ENCODE assay signal across 8 cellular contexts in the genomic region with DNA sequence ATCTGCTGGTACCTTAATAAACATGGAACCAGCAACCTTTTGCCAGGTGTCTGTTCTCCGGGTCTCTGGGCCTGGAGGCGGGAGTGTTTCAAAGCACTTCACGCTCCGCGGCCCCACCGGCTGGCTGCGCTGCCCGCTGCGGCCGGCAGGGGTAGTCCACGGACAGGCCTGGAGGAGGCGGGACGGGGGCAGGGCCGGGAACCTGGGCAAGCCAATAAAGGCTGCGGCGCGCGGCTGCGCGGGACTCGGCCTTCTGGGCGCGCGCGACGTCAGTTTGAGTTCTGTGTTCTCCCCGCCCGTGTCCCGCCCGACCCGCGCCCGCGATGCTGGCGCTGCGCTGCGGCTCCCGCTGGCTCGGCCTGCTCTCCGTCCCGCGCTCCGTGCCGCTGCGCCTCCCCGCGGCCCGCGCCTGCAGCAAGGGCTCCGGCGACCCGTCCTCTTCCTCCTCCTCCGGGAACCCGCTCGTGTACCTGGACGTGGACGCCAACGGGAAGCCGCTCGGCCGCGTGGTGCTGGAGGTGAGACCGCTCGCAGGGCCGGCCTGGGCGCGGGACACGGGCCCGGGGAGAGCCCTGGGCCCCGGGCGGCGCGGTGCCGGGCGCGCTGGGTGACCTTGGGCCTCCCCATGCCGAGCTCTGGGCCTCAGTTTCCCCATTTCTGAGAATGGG. TPM values are rescaled to one million over a fixed set of nuclear protein-coding genes. Genes with fewer than 3 reads are reported as not detected.
DNase-seq lines count a peak whose midpoint lies in the region; ATAC-seq and TF ChIP-seq lines count a peak whose summit lies in the region.

A gene (plus strand): TSS at position 244 of the 668 bp plus-strand sequence. CDS start 80 bp downstream, at position 324.

- H3K9me3 Mint-ChIP-seq in activated CD4-positive, alpha-beta T cell treated with anti-CD3 and anti-CD28 coated beads, Interleukin-2, amount 10 ng/mL, durations not matched to agents 24 days and 14 days: no peaks in the 10 kb centered on the region

- TF ChIP-seq CTCF in BJ (IDR thresholded peaks at IDR 0.05; ENCODE audit: insufficient read depth, low read depth, low read length) (peak; percentile 87), colonic mucosa (IDR thresholded peaks at IDR 0.05) (peak; percentile 99)

- CTCF ChIA-PET in BJ (lab: Yijun Ruan, JAX): interaction anchor here (0.9 to 3.0 kb wide), 6 partner anchors 11 to 30 kb away, joined by 3 to 8 read pairs (median 6); no protein-coding TSS in a partner anchor

- peaks cover 38% of the 10 kb centered on the region for H3K36me3 Mint-ChIP-seq in activated CD4-positive, alpha-beta T cell treated with anti-CD3 and anti-CD28 coated beads, Interleukin-2, amount 10 ng/mL, durations not matched to agents 24 days and 14 days (ENCODE audit: low read depth)

- intact Hi-C loops in activated CD4-positive, alpha-beta T cell treated with anti-CD3 and anti-CD28 coated beads, Interleukin-2, amount 10 ng/mL, durations not matched to agents 24 days and 14 days (cut with micrococcal nuclease): loop anchor here (1.0 to 10.0 kb wide), 7 partner anchors 16 to 1315 kb away; a partner anchor contains a TSS
- intact Hi-C loops in colonic mucosa (cut with DNase I): no loop called here
- intact Hi-C loops in left colon (cut with DNase I, micrococcal nuclease): no loop called here

- peaks cover 28% of the 10 kb centered on the region for H3K36me3 ChIP-seq in BJ (ENCODE audit: control insufficient read depth, insufficient read depth, low read length)
- peaks cover 15% of the 10 kb centered on the region for H3K36me3 ChIP-seq in colonic mucosa

- H3K4me1 ChIP-seq in colonic mucosa: peaks cover 12% of the 10 kb centered on the region

- no peaks in the 10 kb centered on the region for H3K27me3 ChIP-seq in BJ (ENCODE audit: control insufficient read depth, insufficient read depth, low read length)
- H3K27me3 ChIP-seq in colonic mucosa: no peaks in the 10 kb centered on the region

- DNase-seq in BJ (ENCODE audit: low read depth): peak; percentile 45
- DNase-seq in NCI-H460 (ENCODE audit: extremely low read depth, low read depth): peak; percentile 88
- peak; percentile 99 for DNase-seq in activated CD4-positive, alpha-beta T cell treated with anti-CD3 and anti-CD28 coated beads, Interleukin-2, amount 10 ng/mL, durations not matched to agents 24 days and 14 days
- DNase-seq in colonic mucosa: peak; percentile 95
- peak; percentile 93 to 97 for DNase-seq in left colon
- peak; percentile 94 to 95 for DNase-seq in stimulated activated CD4-positive, alpha-beta T cell treated with anti-CD3 and anti-CD28 coated beads, Interleukin-1b, Interleukin-23, amount 100 ng/mL, for 4 hours (ENCODE audit: low read depth in 2 of 2)

- POLR2A ChIA-PET in BJ (lab: Charles Lee): no interaction called here

- ATAC-seq in GM19043 (IDR thresholded peaks at IDR 0.05; ENCODE audit: low read depth, unreplicated experiment): peak; percentile 82
- ATAC-seq in HG03354 (IDR thresholded peaks at IDR 0.05; ENCODE audit: poor library complexity, severe bottlenecking, unreplicated experiment): peak; percentile 79
- peak; percentile 84 for ATAC-seq in left colon

- H3K9ac ChIP-seq in colonic mucosa (ENCODE audit: low read depth in 2 of 2, low read length in 2 of 2): peak within 1 kb of the TSS; percentile 75 to 92

- H3K27ac ChIP-seq in colonic mucosa: peak within 1 kb of the TSS; percentile 83

- H3K4me3 ChIP-seq in BJ (ENCODE audit: low read depth, low read length) (peak within 1 kb of the TSS; percentile 81), colonic mucosa (peak within 1 kb of the TSS; percentile 93)

- H3K4me3 Mint-ChIP-seq in activated CD4-positive, alpha-beta T cell treated with anti-CD3 and anti-CD28 coated beads, Interleukin-2, amount 10 ng/mL, durations not matched to agents 24 days and 14 days: peak within 1 kb of the TSS; percentile 93

- H3K27me3 Mint-ChIP-seq in activated CD4-positive, alpha-beta T cell treated with anti-CD3 and anti-CD28 coated beads, Interleukin-2, amount 10 ng/mL, durations not matched to agents 24 days and 14 days: no peaks in the 10 kb centered on the region

- peak within 1 kb of the TSS; percentile 94 for H3K27ac Mint-ChIP-seq in activated CD4-positive, alpha-beta T cell treated with anti-CD3 and anti-CD28 coated beads, Interleukin-2, amount 10 ng/mL, durations not matched to agents 24 days and 14 days

- no peaks in the 10 kb centered on the region for H3K9me3 ChIP-seq in colonic mucosa

- peaks cover 47% of the 10 kb centered on the region for H3K4me1 Mint-ChIP-seq in activated CD4-positive, alpha-beta T cell treated with anti-CD3 and anti-CD28 coated beads, Interleukin-2, amount 10 ng/mL, durations not matched to agents 24 days and 14 days

RNA-seq across cellular contexts. Expression of the gene that starts here (rescaled TPM):
- 43.4 and 73.9 TPM in 2 replicates for polyA plus RNA-seq in BJ (2011; rRNA removed)
- polyA minus RNA-seq in BJ (2011; rRNA and poly(A)+ RNA removed): 59.0 and 65.9 TPM in 2 replicates
- total RNA-seq in NCI-H460 (2014; rRNA removed; shearing (Covaris generic)): 84.5 and 96.5 TPM in 2 replicates
- polyA plus RNA-seq in NCI-H460 (2014; cell fraction: nucleus; rRNA removed): 234 and 261 TPM in 2 replicates
- total RNA-seq in activated CD4-positive, alpha-beta T cell treated with anti-CD3 and anti-CD28 coated beads, Interleukin-2, amount 10 ng/mL, durations not matched to agents 24 days and 14 days: 157 and 161 TPM in 2 replicates
- total RNA-seq in colonic mucosa (100 to 1,000 TPM in 1 of 2 donors, 10 to 100 TPM in 1; 99.3 to 154 TPM), left colon (100 to 1,000 TPM in 1 of 2 donors, 10 to 100 TPM in 1; 86.6 to 105 TPM)

Comparison
In these comparisons a context has a peak if more than half of its experiments do, and no peak if none do; other contexts are left out.
1. Peak in every context shown above with its lines: DNase-seq, ATAC-seq, H3K4me3 ChIP-seq and H3K27ac ChIP-seq.
2. DNase-seq: peak in every context shown above with its lines; median percentile 99 in activated CD4-positive, alpha-beta T cell treated with anti-CD3 and anti-CD28 coated beads, Interleukin-2, amount 10 ng/mL, durations not matched to agents 24 days and 14 days; 95 in colonic mucosa; 95 in left colon; 94 in stimulated activated CD4-positive, alpha-beta T cell treated with anti-CD3 and anti-CD28 coated beads, Interleukin-1b, Interleukin-23, amount 100 ng/mL, for 4 hours; 88 in NCI-H460; 45 in BJ.